In genomic region chr3:169403855-169404254, GRCh38 we compare ENCODE assay signal across 15 cellular contexts.
DNase-seq lines count a peak whose midpoint lies in the region; ATAC-seq and TF ChIP-seq lines count a peak whose summit lies in the region.
"Had no signal": no experiment of that assay in that cellular context is flagged by ENCODE, and none has a peak within 500 bp of the region (broad histone marks: within the 10 kb centered on the region; RNA-seq: fewer than 3 reads in every experiment).

No MANE protein-coding gene starts in this region.

- H3K4me1 ChIP-seq in right cardiac atrium (ENCODE audit: control insufficient read depth, insufficient read depth, low read length) (peaks cover 3% of the 10 kb centered on the region), heart right ventricle (peaks cover 0 to 13% (median 0%) of the 10 kb centered on the region in 9 donors), adipocyte (ENCODE audit: control insufficient read depth, insufficient read depth, low read length) (peaks cover 8% of the 10 kb centered on the region), Karpas-422 (ENCODE audit: low read length) (no peaks in the 10 kb centered on the region)
- H3K4me1 ChIP-seq: A549 had no signal

- H3K9me2 ChIP-seq in Karpas-422 (replicated peaks; ENCODE audit: insufficient read depth, low read length), result no peaks in the 10 kb centered on the region

- no peaks in the 10 kb centered on the region for H3K79me2 ChIP-seq in Karpas-422 (ENCODE audit: low read length)

- H3K9ac ChIP-seq in adipocyte (ENCODE audit: low read length) (no peak overlapping the region), Karpas-422 (ENCODE audit: low read length) (no peak overlapping the region)

- no peak overlapping the region for H3K4me2 ChIP-seq in Karpas-422 (ENCODE audit: low read depth, low read length, poor library complexity, severe bottlenecking)
- H3K4me2 ChIP-seq: A549 had no signal

- TF ChIP-seq CTCF in heart right ventricle (IDR thresholded peaks at IDR 0.05) (no peak), fibroblast of pulmonary artery (IDR thresholded peaks at IDR 0.05; ENCODE audit: low read length, missing control alignments) (no peak)

- peak; percentile 64 to 66 for ATAC-seq in right cardiac atrium
- no peak for ATAC-seq in heart right ventricle
- ATAC-seq: A549; CD8-positive, alpha-beta T cell had no signal

- intact Hi-C loops in right cardiac atrium (cut with DNase I), result no loop called here
- intact Hi-C loops in heart right ventricle (cut with DNase I), result no loop called here

- H3K36me3 ChIP-seq in heart right ventricle (no peaks in the 10 kb centered on the region), adipocyte (ENCODE audit: control insufficient read depth, insufficient read depth, low read length, severe bottlenecking) (no peaks in the 10 kb centered on the region), Karpas-422 (ENCODE audit: insufficient read depth, low read length) (no peaks in the 10 kb centered on the region)

- H3K4me3 ChIP-seq in right cardiac atrium (ENCODE audit: low read length), result no peak overlapping the region
- H3K4me3 ChIP-seq in heart right ventricle, result no peak overlapping the region
- H3K4me3 ChIP-seq in adipocyte (ENCODE audit: low read length), result no peak overlapping the region
- H3K4me3 ChIP-seq in fibroblast of pulmonary artery (replicated peaks; ENCODE audit: low read depth, low read length), result no peak overlapping the region
- no peak overlapping the region for H3K4me3 ChIP-seq in Karpas-422 (ENCODE audit: low read length)
- H3K4me3 ChIP-seq: A549 had no signal

- H3K27me3 ChIP-seq in right cardiac atrium (ENCODE audit: control insufficient read depth, insufficient read depth), result no peaks in the 10 kb centered on the region
- H3K27me3 ChIP-seq in heart right ventricle, result no peaks in the 10 kb centered on the region
- peaks cover 17% of the 10 kb centered on the region for H3K27me3 ChIP-seq in adipocyte (replicated peaks; ENCODE audit: control insufficient read depth, insufficient read depth, low read length)
- no peaks in the 10 kb centered on the region for H3K27me3 ChIP-seq in Karpas-422 (ENCODE audit: low read length)

- DNase-seq in right cardiac atrium, result no peak
- no peak for DNase-seq in heart right ventricle
- peak; percentile 55 for DNase-seq in adipocyte (ENCODE audit: low read depth)
- peak; percentile 84 for DNase-seq in fibroblast of pulmonary artery (ENCODE audit: low read depth)
- DNase-seq in Karpas-422, result no peak
- DNase-seq in NCI-H128 (lab: John Stamatoyannopoulos, UW; ENCODE audit: unreplicated experiment), result no peak
- DNase-seq in LoVo (ENCODE audit: low spot score), result no peak
- DNase-seq: CD8-positive, alpha-beta T cell; COR-L47; DMS153; DMS79 treated with DMSO at 0.1 percent for 48 hours; EL; GOT3; H9 had no signal

- H3K27ac ChIP-seq in right cardiac atrium (ENCODE audit: low read length) (no peak overlapping the region), heart right ventricle (no peak overlapping the region), Karpas-422 (ENCODE audit: low read length) (no peak overlapping the region)
- H3K27ac ChIP-seq: A549 had no signal

- H3K9me3 ChIP-seq in right cardiac atrium (ENCODE audit: control insufficient read depth, low read length), result no peaks in the 10 kb centered on the region
- no peaks in the 10 kb centered on the region for H3K9me3 ChIP-seq in heart right ventricle
- no peaks in the 10 kb centered on the region for H3K9me3 ChIP-seq in adipocyte (ENCODE audit: control insufficient read depth, low read length)
- H3K9me3 ChIP-seq in Karpas-422 (ENCODE audit: low read length), result no peaks in the 10 kb centered on the region
- H3K9me3 ChIP-seq: A549 had no signal

- WGBS in right cardiac atrium, result 78% methylated on average over 1 of the region's 1 CpG
- WGBS in heart right ventricle, 2 donors, result 91 to 95% methylated on average over 1 of the region's 1 CpG

- no peaks in the 10 kb centered on the region for H4K20me1 ChIP-seq in Karpas-422 (ENCODE audit: insufficient read depth, low read depth, low read length)

- H2AFZ ChIP-seq in Karpas-422 (ENCODE audit: low read length), result no peak overlapping the region

Comparison
In these comparisons a context has a peak if more than half of its experiments do, and no peak if none do; other contexts are left out.
1. ATAC-seq: peak in right cardiac atrium (2 of 2); none in heart right ventricle (0 of 8).
2. DNase-seq: peak in adipocyte (single experiment) and fibroblast of pulmonary artery (single experiment); none in right cardiac atrium (0 of 3), heart right ventricle (0 of 2), Karpas-422 (single experiment), NCI-H128 (single experiment) and LoVo (single experiment).